ENCODE assay signal across 13 cellular contexts in genomic region chr6:52283111-52283510, GRCh38. TPM values are rescaled to one million over a fixed set of nuclear protein-coding genes. Genes with fewer than 3 reads are reported as not detected.
DNase-seq lines count a peak whose midpoint lies in the region; ATAC-seq and TF ChIP-seq lines count a peak whose summit lies in the region.
"Had no signal": no experiment of that assay in that cellular context is flagged by ENCODE, and none has a peak within 500 bp of the region (broad histone marks: within the 10 kb centered on the region; RNA-seq: fewer than 3 reads in every experiment).

No MANE protein-coding gene starts in this region.

- ATAC-seq in RWPE2 (ENCODE audit: low read depth), result no peak
- no peak for ATAC-seq in upper lobe of right lung
- no peak for ATAC-seq in HG03520 (IDR thresholded peaks at IDR 0.05; ENCODE audit: unreplicated experiment)
- no peak for ATAC-seq in HG02852 (IDR thresholded peaks at IDR 0.05; ENCODE audit: unreplicated experiment)
- ATAC-seq: T-cell had no signal

- H3K9me3 ChIP-seq in breast epithelium (no peaks in the 10 kb centered on the region), RWPE2 (ENCODE audit: severe bottlenecking) (no peaks in the 10 kb centered on the region), upper lobe of right lung (no peaks in the 10 kb centered on the region)
- H3K9me3 ChIP-seq: vagina had no signal

- POLR2A ChIA-PET in MCF 10A (lab: Yijun Ruan, JAX), result interaction anchor here (0.6 to 3.6 kb wide), 4 partner anchors 69 to 315 kb away, joined by 4 to 21 read pairs (median 4); partner anchors contain the start of gene PAQR8

- CTCF ChIA-PET in MCF 10A (lab: Yijun Ruan, JAX), result interaction anchor here (0.7 to 6.9 kb wide), 10 partner anchors 18 to 382 kb away, joined by 3 to 137 read pairs (median 3); partner anchors contain the start of gene PAQR8
- CTCF ChIA-PET in Calu3 (lab: Charles Lee), result interaction anchor here (0.5 to 0.8 kb wide), 2 partner anchors 115 to 120 kb away, joined by 3 read pairs; no protein-coding TSS in a partner anchor

- H3K4me1 Mint-ChIP-seq in MCF 10A (ENCODE audit: insufficient read depth, unreplicated experiment) (peaks cover 12% of the 10 kb centered on the region), Calu3 (ENCODE audit: low read depth, unreplicated experiment) (peaks cover 26% of the 10 kb centered on the region)

- no peaks in the 10 kb centered on the region for H3K36me3 ChIP-seq in breast epithelium
- H3K36me3 ChIP-seq in RWPE2 (ENCODE audit: low read depth), result peaks cover 61% of the 10 kb centered on the region
- peaks cover 47% of the 10 kb centered on the region for H3K36me3 ChIP-seq in upper lobe of right lung

- TF ChIP-seq CTCF in MCF 10A (IDR thresholded peaks at IDR 0.05; ENCODE audit: unreplicated experiment) (no peak), breast epithelium (IDR thresholded peaks at IDR 0.05) (no peak), RWPE2 (IDR thresholded peaks at IDR 0.05; ENCODE audit: poor library complexity, severe bottlenecking) (no peak), fibroblast of mammary gland (conservative IDR thresholded peaks at IDR 0.05; ENCODE audit: control insufficient read depth, insufficient read depth, low read depth, low read length) (no peak), upper lobe of right lung (IDR thresholded peaks at IDR 0.05) (no peak), Calu3 (IDR thresholded peaks at IDR 0.05; ENCODE audit: unreplicated experiment) (no peak)

- H3K27me3 ChIP-seq in breast epithelium (no peaks in the 10 kb centered on the region), RWPE2 (ENCODE audit: insufficient read depth, poor library complexity, severe bottlenecking) (no peaks in the 10 kb centered on the region), upper lobe of right lung (no peaks in the 10 kb centered on the region)
- H3K27me3 ChIP-seq: vagina had no signal

- intact Hi-C loops in MCF 10A (cut with micrococcal nuclease), result loop anchor here (10.0 kb wide), 1 partner anchor 312 kb away; no protein-coding TSS in a partner anchor
- intact Hi-C loops in breast epithelium (cut with DNase I; ENCODE audit: low total_unique reads), result no loop called here
- intact Hi-C loops in upper lobe of right lung (cut with DNase I), result no loop called here
- intact Hi-C loops in Calu3 (cut with micrococcal nuclease; ENCODE audit: unreplicated experiment), result no loop called here

- peaks cover 49% of the 10 kb centered on the region for H3K36me3 Mint-ChIP-seq in MCF 10A (ENCODE audit: insufficient read depth, unreplicated experiment)
- H3K36me3 Mint-ChIP-seq in Calu3 (ENCODE audit: insufficient read depth, unreplicated experiment), result peaks cover 32% of the 10 kb centered on the region

- no peaks in the 10 kb centered on the region for H3K27me3 Mint-ChIP-seq in MCF 10A (ENCODE audit: insufficient read depth, unreplicated experiment)
- no peaks in the 10 kb centered on the region for H3K27me3 Mint-ChIP-seq in Calu3 (ENCODE audit: unreplicated experiment)
- H3K27me3 Mint-ChIP-seq: activated naive CD8-positive, alpha-beta T cell; T-cell had no signal

- DNase-seq in MCF 10A (ENCODE audit: unreplicated experiment), result no peak
- no peak for DNase-seq in breast epithelium (ENCODE audit: low spot score in 2 of 2)
- no peak for DNase-seq in RWPE2 (ENCODE audit: low spot score)
- no peak for DNase-seq in fibroblast of mammary gland (ENCODE audit: low read depth)
- DNase-seq in upper lobe of right lung, result no peak
- no peak for DNase-seq in Calu3
- DNase-seq: NCI-H1105 treated with DMSO at 0.1 percent for 48 hours; stimulated activated CD4-positive, alpha-beta T cell treated with anti-CD3 and anti-CD28 coated beads, Interleukin-4, amount 100 ng/mL, for 4 hours; T-cell had no signal

- H3K4me1 ChIP-seq in breast epithelium (peaks cover 0 to 9% of the 10 kb centered on the region in 2 donors), RWPE2 (ENCODE audit: insufficient read depth, poor library complexity, severe bottlenecking) (peaks cover 5% of the 10 kb centered on the region), upper lobe of right lung (peaks cover 13% of the 10 kb centered on the region)

- H3K27ac ChIP-seq in breast epithelium, result no peak overlapping the region
- H3K27ac ChIP-seq in RWPE2 (ENCODE audit: poor library complexity, severe bottlenecking), result no peak overlapping the region
- no peak overlapping the region for H3K27ac ChIP-seq in upper lobe of right lung
- H3K27ac ChIP-seq: vagina had no signal

- BruUV-seq in MCF 10A (replicated peaks; lab: Mats Ljungman, UMichigan) (no TSS peak), Calu3 (replicated peaks; lab: Mats Ljungman, UMichigan) (no TSS peak)

- H3K4me3 ChIP-seq in breast epithelium (no peak overlapping the region), RWPE2 (ENCODE audit: severe bottlenecking) (peak overlapping the region; percentile 84), fibroblast of mammary gland (ENCODE audit: control insufficient read depth, low read depth, low read length) (peak overlapping the region; percentile 73), upper lobe of right lung (peak overlapping the region; percentile 86)

- H3K4me3 Mint-ChIP-seq in MCF 10A (ENCODE audit: unreplicated experiment) (no peak overlapping the region), Calu3 (ENCODE audit: low read depth, unreplicated experiment) (no peak overlapping the region)
- H3K4me3 Mint-ChIP-seq: activated naive CD8-positive, alpha-beta T cell had no signal

- H3K27ac Mint-ChIP-seq in MCF 10A (ENCODE audit: low read depth, unreplicated experiment) (peak overlapping the region; percentile 43), Calu3 (ENCODE audit: unreplicated experiment) (no peak overlapping the region)

- TF ChIP-seq POLR2A in breast epithelium (IDR thresholded peaks at IDR 0.05), result no peak

- H3K9me3 Mint-ChIP-seq in MCF 10A (ENCODE audit: unreplicated experiment) (no peaks in the 10 kb centered on the region), Calu3 (ENCODE audit: low read depth, unreplicated experiment) (no peaks in the 10 kb centered on the region)
- H3K9me3 Mint-ChIP-seq: T-cell had no signal

RNA-seq across cellular contexts. Expression of gene MCM3, which starts 1.4 kb away (rescaled TPM):
- total RNA-seq in MCF 10A (2022) (16.3 and 24.9 TPM in 2 replicates), breast epithelium (10 to 100 TPM; 31.2 to 44.5 (median 43.3) TPM), upper lobe of right lung (26.3 TPM), Calu3 (2022) (116 and 117 TPM in 2 replicates)

RNA-seq across cellular contexts. Expression of gene IL17F, which starts 38.8 kb away (rescaled TPM):
- total RNA-seq in MCF 10A (2022) (not detected in 2 replicates), breast epithelium (not detected), upper lobe of right lung (not detected), Calu3 (2022) (not detected in 2 replicates)
- total RNA-seq: T-cell, vagina had no signal

Comparison
In these comparisons a context has a peak if more than half of its experiments do, and no peak if none do; other contexts are left out.
1. H3K4me3 ChIP-seq: peak in RWPE2 (single experiment), fibroblast of mammary gland (single experiment) and upper lobe of right lung (single experiment); none in breast epithelium (0 of 3).